In the genomic region with DNA sequence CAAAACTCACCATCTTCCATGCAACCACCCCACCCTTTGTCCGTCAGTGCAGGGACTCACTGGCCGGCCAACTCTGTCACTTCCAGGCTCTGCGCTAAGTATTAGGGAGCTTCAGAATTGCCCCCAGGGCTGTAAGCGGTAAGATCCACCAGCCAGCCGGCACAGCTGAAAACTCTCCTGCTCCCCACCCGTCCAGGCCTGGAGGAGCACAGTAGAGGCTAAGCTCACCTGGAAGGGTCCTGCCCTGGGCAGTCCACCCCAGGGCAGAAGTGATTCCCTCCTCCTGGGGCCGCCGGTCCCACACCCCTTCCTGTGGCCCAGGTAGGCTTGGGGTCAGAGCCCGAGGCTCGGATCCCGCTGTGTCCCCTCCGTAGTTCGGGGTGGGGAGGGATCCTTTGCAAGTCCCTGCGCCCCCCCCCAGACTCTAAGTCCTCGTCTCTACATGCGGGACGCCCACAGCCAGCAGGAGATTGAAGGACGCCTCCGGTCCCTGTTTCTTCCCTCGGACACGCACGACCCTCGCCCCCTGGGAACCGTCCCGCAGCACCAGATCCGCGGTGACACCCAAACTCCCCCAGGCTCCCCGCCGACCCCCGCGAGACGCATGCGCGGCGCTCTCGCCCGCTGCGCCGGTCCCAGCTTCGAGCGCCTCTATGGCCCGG, we compare ENCODE assay signal across 1 cellular context.
TF ChIP-seq lines count a peak whose summit lies in the region.

No MANE protein-coding gene starts in this region.

TF ChIP-seq in H1, 55 proteins besides CTCF, POLR2A, EP300 and RAD21:
- TF ChIP-seq GABPA (IDR thresholded peaks at IDR 0.05; ENCODE audit: borderline replicate concordance, insufficient read depth, low read length): no peak
- TF ChIP-seq, protein P1, sequence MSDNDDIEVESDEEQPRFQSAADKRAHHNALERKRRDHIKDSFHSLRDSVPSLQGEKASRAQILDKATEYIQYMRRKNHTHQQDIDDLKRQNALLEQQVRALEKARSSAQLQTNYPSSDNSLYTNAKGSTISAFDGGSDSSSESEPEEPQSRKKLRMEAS (IDR thresholded peaks at IDR 0.05): 0 out of 2 replicates have a peak, but pooled peaks have one; percentile 4
